Comparison of ENCODE assay signal across 10 cellular contexts in genomic region chr2:37711831-37712230, GRCh38. TPM values are rescaled to one million over a fixed set of nuclear protein-coding genes. Genes with fewer than 3 reads are reported as not detected.
DNase-seq lines count a peak whose midpoint lies in the region; ATAC-seq and TF ChIP-seq lines count a peak whose summit lies in the region.
"Had no signal": no experiment of that assay in that cellular context is flagged by ENCODE, and none has a peak within 500 bp of the region (broad histone marks: within the 10 kb centered on the region; RNA-seq: fewer than 3 reads in every experiment).

No MANE protein-coding gene starts in this region.

- WGBS in neuronal stem cell (ENCODE audit: extremely low coverage in 2 of 2, insufficient read length in 2 of 2, insufficient replicate concordance in 1 of 2), 2 donors, result no CpG with 5 or more reads among the region's 2 CpGs

- peaks cover 45% of the 10 kb centered on the region for H3K4me1 Mint-ChIP-seq in chondrocyte (ENCODE audit: low read depth)

- peak; percentile 22 for ATAC-seq in PC-3
- no peak for ATAC-seq in HG02938 (IDR thresholded peaks at IDR 0.05; ENCODE audit: unreplicated experiment)
- no peak for ATAC-seq in HG02642 (IDR thresholded peaks at IDR 0.05; ENCODE audit: poor library complexity, unreplicated experiment)

- H3K9me3 Mint-ChIP-seq in chondrocyte (ENCODE audit: low read depth), result peaks cover 15% of the 10 kb centered on the region

- no peak overlapping the region for H2BK120ac ChIP-seq in neuronal stem cell (ENCODE audit: low read depth, low read length)

- H3K4me3 Mint-ChIP-seq in chondrocyte (ENCODE audit: unreplicated experiment), result peak overlapping the region; percentile 35
- H3K4me3 Mint-ChIP-seq: brain had no signal

- no peak overlapping the region for H2AFZ ChIP-seq in PC-3 (ENCODE audit: low read length)
- H2AFZ ChIP-seq in neuronal stem cell (ENCODE audit: low read length), result peak overlapping the region; percentile 89

- H3K27me3 ChIP-seq in PC-3 (ENCODE audit: low read length), result no peaks in the 10 kb centered on the region
- no peaks in the 10 kb centered on the region for H3K27me3 ChIP-seq in neuronal stem cell (ENCODE audit: control insufficient read depth in 3 of 3, insufficient read depth in 3 of 3, low read depth in 1 of 3, low read length in 3 of 3)

- H4K91ac ChIP-seq in neuronal stem cell (ENCODE audit: low read depth, low read length, poor library complexity), result no peak overlapping the region

- H3K36me3 ChIP-seq in PC-3 (ENCODE audit: low read depth, low read length) (no peaks in the 10 kb centered on the region), neuronal stem cell (replicated peaks in 1 of 2; ENCODE audit: control insufficient read depth in 2 of 2, insufficient read depth in 2 of 2, low read length in 2 of 2) (no peaks in the 10 kb centered on the region)

- peaks cover 9% of the 10 kb centered on the region for H3K36me3 Mint-ChIP-seq in chondrocyte (ENCODE audit: low read depth)
- H3K36me3 Mint-ChIP-seq: brain had no signal

- no peaks in the 10 kb centered on the region for H3F3A ChIP-seq in PC-3 (ENCODE audit: low read length, unreplicated experiment)

- H3K4me1 ChIP-seq in PC-3 (ENCODE audit: insufficient read depth, low read length) (peaks cover 28% of the 10 kb centered on the region), neuronal stem cell (ENCODE audit: control insufficient read depth in 2 of 2, insufficient read depth in 1 of 2, low read depth in 1 of 2, low read length in 2 of 2) (peaks cover 6% of the 10 kb centered on the region in 2 donors)

- no peak overlapping the region for H2BK15ac ChIP-seq in neuronal stem cell (ENCODE audit: low read length)

- no peaks in the 10 kb centered on the region for H3K9me3 ChIP-seq in PC-3 (ENCODE audit: low read length)
- peaks cover 0 to 6% of the 10 kb centered on the region in 2 donors for H3K9me3 ChIP-seq in neuronal stem cell (replicated peaks in 1 of 2; ENCODE audit: control insufficient read depth in 2 of 2, insufficient read depth in 1 of 2, low read depth in 1 of 2, low read length in 2 of 2)

- H3K27ac ChIP-seq in PC-3 (ENCODE audit: low read length), result peak overlapping the region; percentile 3; the same call in 1 of the 2 replicates
- no peak overlapping the region for H3K27ac ChIP-seq in neuronal stem cell (replicated peaks; ENCODE audit: low read length)

- H4K8ac ChIP-seq in neuronal stem cell (ENCODE audit: low read depth, low read length), result no peak overlapping the region

- no peaks in the 10 kb centered on the region for H3K27me3 Mint-ChIP-seq in chondrocyte (ENCODE audit: low read depth)
- H3K27me3 Mint-ChIP-seq: brain had no signal

- DNase-seq in ELR (ENCODE audit: low read depth), result peak; percentile 91
- peak; percentile 36 for DNase-seq in PC-3
- no peak for DNase-seq in chondrocyte (ENCODE audit: low spot score)
- DNase-seq in neuronal stem cell (ENCODE audit: low spot score), result no peak
- DNase-seq in globus pallidus (ENCODE audit: low spot score), result no peak
- DNase-seq: activated CD8-positive, alpha-beta memory T cell treated with anti-CD3 and anti-CD28 coated beads for 24 hours; glutamatergic neuron had no signal

- TF ChIP-seq CTCF in PC-3 (conservative IDR thresholded peaks at IDR 0.05; ENCODE audit: low read depth, low read length) (no peak), chondrocyte (IDR thresholded peaks at IDR 0.05) (no peak)

- POLR2A ChIA-PET in PC-3 (lab: Charles Lee; ENCODE audit: unreplicated experiment), result no interaction called here

- H2AK5ac ChIP-seq in neuronal stem cell (ENCODE audit: low read depth, low read length), result no peak overlapping the region

- no peak overlapping the region for H3K23ac ChIP-seq in neuronal stem cell (ENCODE audit: low read depth, low read length, poor library complexity)

- intact Hi-C loops in PC-3 (cut with micrococcal nuclease), result loop anchor here (1.0 kb wide), 1 partner anchor 28 kb away; no protein-coding TSS in a partner anchor

- no peak overlapping the region for H3K9ac ChIP-seq in PC-3 (ENCODE audit: low read length)
- H3K9ac ChIP-seq in neuronal stem cell (ENCODE audit: low read depth, low read length, poor library complexity), result no peak overlapping the region

- H4K20me1 ChIP-seq in PC-3 (ENCODE audit: low read length), result no peaks in the 10 kb centered on the region

- no peaks in the 10 kb centered on the region for H3K79me1 ChIP-seq in neuronal stem cell (ENCODE audit: low read depth, low read length)

- no peaks in the 10 kb centered on the region for H3K79me2 ChIP-seq in PC-3 (ENCODE audit: low read length)

- no peak overlapping the region for H3K18ac ChIP-seq in neuronal stem cell (ENCODE audit: low read length)

- H2BK12ac ChIP-seq in neuronal stem cell (ENCODE audit: low read length), result no peak overlapping the region

- H3K4me2 ChIP-seq in PC-3 (ENCODE audit: low read length) (peak overlapping the region; percentile 55), neuronal stem cell (ENCODE audit: insufficient read depth, low read length, poor library complexity, severe bottlenecking) (no peak overlapping the region)

- peak overlapping the region; percentile 95 for H3K27ac Mint-ChIP-seq in chondrocyte (ENCODE audit: unreplicated experiment)
- H3K27ac Mint-ChIP-seq: brain had no signal

- H3K4ac ChIP-seq in neuronal stem cell (ENCODE audit: low read length), result no peak overlapping the region

- no TSS peak for BruUV-seq in PC-3 (replicated peaks; lab: Mats Ljungman, UMichigan)

- no peaks in the 10 kb centered on the region for H3K9me2 ChIP-seq in PC-3 (replicated peaks; ENCODE audit: low read length)

- no peak overlapping the region for H3K14ac ChIP-seq in neuronal stem cell (ENCODE audit: low read length)

- H2BK5ac ChIP-seq in neuronal stem cell (ENCODE audit: low read length), result no peak overlapping the region

- CTCF ChIA-PET in PC-3 (lab: Charles Lee), result interaction anchor here (1.0 kb wide), 1 partner anchor 41 kb away, joined by 3 read pairs; no protein-coding TSS in a partner anchor

- no peak overlapping the region for H3K4me3 ChIP-seq in PC-3 (ENCODE audit: low read length)
- H3K4me3 ChIP-seq in neuronal stem cell (ENCODE audit: low read length in 2 of 2), result no peak overlapping the region

RNA-seq across cellular contexts. Expression of gene CDC42EP3, which starts 40.4 kb away (rescaled TPM):
- 22.5 and 28.4 TPM in 2 replicates for total RNA-seq in PC-3 (2014; rRNA removed)
- 60.3 to 97.8 TPM (median 91.2 TPM) in 3 replicates for total RNA-seq in chondrocyte
- 32.1 TPM for polyA plus RNA-seq in neuronal stem cell (2013, experiment 1 of 2)
- 31.5 TPM for polyA plus RNA-seq in neuronal stem cell (2013, experiment 2 of 2)

Comparison
In these comparisons a context has a peak if more than half of its experiments do, and no peak if none do; other contexts are left out.
1. DNase-seq: peak in ELR (single experiment) and PC-3 (single experiment); none in chondrocyte (single experiment), neuronal stem cell (single experiment) and globus pallidus (single experiment).